ENCODE assay signal across 25 cellular contexts in genomic region chr13:75643182-75643581, GRCh38. TPM values are rescaled to one million over a fixed set of nuclear protein-coding genes. Genes with fewer than 3 reads are reported as not detected.
DNase-seq lines count a peak whose midpoint lies in the region; ATAC-seq and TF ChIP-seq lines count a peak whose summit lies in the region.
"Had no signal": no experiment of that assay in that cellular context is flagged by ENCODE, and none has a peak within 500 bp of the region (broad histone marks: within the 10 kb centered on the region; RNA-seq: fewer than 3 reads in every experiment).

No MANE protein-coding gene starts in this region.

- intact Hi-C loops in left lung (cut with DNase I), result no loop called here

- peaks cover 42% of the 10 kb centered on the region for H3F3A ChIP-seq in GM23248 (ENCODE audit: insufficient read depth)
- H3F3A ChIP-seq in SU-DHL-6 (ENCODE audit: insufficient read depth), result peaks cover 32% of the 10 kb centered on the region
- H3F3A ChIP-seq in smooth muscle cell (ENCODE audit: low read depth), result no peaks in the 10 kb centered on the region

- H3K4me2 ChIP-seq in GM23248 (ENCODE audit: unreplicated experiment) (peak overlapping the region; percentile 17), SU-DHL-6 (ENCODE audit: low read depth, low read length, poor library complexity, severe bottlenecking) (no peak overlapping the region), smooth muscle cell (no peak overlapping the region)
- H3K4me2 ChIP-seq: BLaER1, PC-9 had no signal

- TF ChIP-seq CTCF in SU-DHL-6 (IDR thresholded peaks at IDR 0.05; ENCODE audit: insufficient read depth, low read length, poor library complexity, severe bottlenecking) (no peak), left lung (IDR thresholded peaks at IDR 0.05) (no peak), smooth muscle cell (IDR thresholded peaks at IDR 0.05; ENCODE audit: borderline replicate concordance, insufficient read depth, poor library complexity, severe bottlenecking) (no peak)

- H3K79me2 ChIP-seq in GM23248 (ENCODE audit: insufficient read depth) (peaks cover 100% of the 10 kb centered on the region), SU-DHL-6 (ENCODE audit: insufficient read depth, low read length) (peaks cover 98% of the 10 kb centered on the region), smooth muscle cell (ENCODE audit: low read depth) (peaks cover 100% of the 10 kb centered on the region)

- peaks cover 45% of the 10 kb centered on the region for H3K4me1 ChIP-seq in GM23248 (ENCODE audit: insufficient read depth)
- H3K4me1 ChIP-seq in left lung, result no peaks in the 10 kb centered on the region
- peaks cover 3% of the 10 kb centered on the region for H3K4me1 ChIP-seq in smooth muscle cell (ENCODE audit: low read depth)
- H3K4me1 ChIP-seq in effector memory CD4-positive, alpha-beta T cell (ENCODE audit: control insufficient read depth, insufficient read depth, low read length, poor library complexity, severe bottlenecking), result no peaks in the 10 kb centered on the region
- H3K4me1 ChIP-seq: BLaER1 had no signal

- H3K9me2 ChIP-seq in GM23248 (ENCODE audit: insufficient read depth) (no peaks in the 10 kb centered on the region), SU-DHL-6 (replicated peaks; ENCODE audit: insufficient read depth, low read length) (no peaks in the 10 kb centered on the region)

- H3K36me3 ChIP-seq in GM23248 (ENCODE audit: low read depth), result peaks cover 13% of the 10 kb centered on the region
- peaks cover 27% of the 10 kb centered on the region for H3K36me3 ChIP-seq in SU-DHL-6 (ENCODE audit: low read length)
- no peaks in the 10 kb centered on the region for H3K36me3 ChIP-seq in left lung
- peaks cover 9% of the 10 kb centered on the region for H3K36me3 ChIP-seq in smooth muscle cell (ENCODE audit: low read depth)
- no peaks in the 10 kb centered on the region for H3K36me3 ChIP-seq in effector memory CD4-positive, alpha-beta T cell (ENCODE audit: control insufficient read depth, insufficient read depth, low read length)
- H3K36me3 ChIP-seq: BLaER1 had no signal

- H3K9me3 ChIP-seq in GM23248 (ENCODE audit: low read depth) (no peaks in the 10 kb centered on the region), SU-DHL-6 (ENCODE audit: insufficient read depth, low read length) (no peaks in the 10 kb centered on the region), left lung (no peaks in the 10 kb centered on the region), smooth muscle cell (replicated peaks; ENCODE audit: low read depth) (no peaks in the 10 kb centered on the region)
- H3K9me3 ChIP-seq in effector memory CD4-positive, alpha-beta T cell (ENCODE audit: control insufficient read depth, low read length), result no peaks in the 10 kb centered on the region
- H3K9me3 ChIP-seq: BLaER1, SJSA1 had no signal

- 84 to 94% methylated on average over 1 of the region's 1 CpG for WGBS in GM23248 (ENCODE audit: low coverage in 1 of 2, low lambda C conversion rate in 2 of 2, missing lambda C conversion rate in 2 of 2), 2 experiments
- WGBS in smooth muscle cell (ENCODE audit: low lambda C conversion rate), result 67% methylated on average over 1 of the region's 1 CpG

- H3K9ac ChIP-seq in GM23248, result no peak overlapping the region
- no peak overlapping the region for H3K9ac ChIP-seq in SU-DHL-6 (ENCODE audit: low read length)
- H3K9ac ChIP-seq in smooth muscle cell (ENCODE audit: low read depth), result no peak overlapping the region
- H3K9ac ChIP-seq: BLaER1 had no signal

- ATAC-seq in left lung (peak; percentile 44), GM21528 (IDR thresholded peaks at IDR 0.05; ENCODE audit: low FRiP score, unreplicated experiment) (no peak)
- ATAC-seq: Right ventricle myocardium inferior had no signal

- DNase-seq in GM23248 (no peak), left lung (no peak), smooth muscle cell (lab: John Stamatoyannopoulos, UW; ENCODE audit: unreplicated experiment) (no peak), NCI-H2196 (lab: John Stamatoyannopoulos, UW; ENCODE audit: unreplicated experiment) (no peak), Ammon's horn (ENCODE audit: low spot score) (no peak)
- DNase-seq in effector memory CD4-positive, alpha-beta T cell, result no peak
- DNase-seq: 8988T; ACHN; CD4-positive, CD25-positive, alpha-beta regulatory T cell; DMS153; DND-41; H7; KG1; MM.1S; NCI-H1417; NCI-H1694; NCI-H2029 treated with DMSO at 0.1 percent for 48 hours; NCI-H2227 treated with DMSO at 0.1 percent for 48 hours; NCI-H526 treated with DMSO at 0.1 percent for 48 hours; PC-9 had no signal

- H3K27me3 ChIP-seq in GM23248 (replicated peaks; ENCODE audit: insufficient read depth) (no peaks in the 10 kb centered on the region), SU-DHL-6 (ENCODE audit: low read length) (no peaks in the 10 kb centered on the region), left lung (peaks cover 0 to 4% of the 10 kb centered on the region in 2 donors), smooth muscle cell (ENCODE audit: low read depth) (no peaks in the 10 kb centered on the region)
- no peaks in the 10 kb centered on the region for H3K27me3 ChIP-seq in effector memory CD4-positive, alpha-beta T cell (replicated peaks; ENCODE audit: control insufficient read depth, insufficient read depth, low read length, poor library complexity, severe bottlenecking)
- H3K27me3 ChIP-seq: SJSA1 had no signal

- H2AFZ ChIP-seq in GM23248 (no peak overlapping the region), SU-DHL-6 (ENCODE audit: low read depth, low read length, severe bottlenecking) (no peak overlapping the region), smooth muscle cell (ENCODE audit: low read depth) (no peak overlapping the region)
- H2AFZ ChIP-seq: PC-9 had no signal

- in situ Hi-C loops in GM23248 (cut with MboI), result no loop called here

- no peak overlapping the region for H3K27ac ChIP-seq in GM23248
- peak overlapping the region; percentile 37; the same call in 1 of the 2 replicates for H3K27ac ChIP-seq in SU-DHL-6 (ENCODE audit: low read depth, low read length)
- H3K27ac ChIP-seq in left lung, result no peak overlapping the region
- peak overlapping the region; percentile 3 for H3K27ac ChIP-seq in smooth muscle cell (ENCODE audit: low read depth)
- H3K27ac ChIP-seq in effector memory CD4-positive, alpha-beta T cell (ENCODE audit: insufficient read depth, low read length, poor library complexity, severe bottlenecking), result no peak overlapping the region
- H3K27ac ChIP-seq: BLaER1, PC-9, SJSA1 had no signal

- peaks cover 22% of the 10 kb centered on the region for H4K20me1 ChIP-seq in GM23248 (ENCODE audit: insufficient read depth)
- peaks cover 14% of the 10 kb centered on the region; the same call in 1 of the 2 replicates for H4K20me1 ChIP-seq in SU-DHL-6 (ENCODE audit: low read depth, low read length)
- peaks cover 100% of the 10 kb centered on the region for H4K20me1 ChIP-seq in smooth muscle cell (ENCODE audit: low read depth)

- H3K4me3 ChIP-seq in GM23248 (no peak overlapping the region), SU-DHL-6 (ENCODE audit: insufficient read depth, low read length, poor library complexity, severe bottlenecking) (no peak overlapping the region), left lung (no peak overlapping the region), smooth muscle cell (no peak overlapping the region)
- H3K4me3 ChIP-seq in effector memory CD4-positive, alpha-beta T cell (ENCODE audit: insufficient read depth, low read depth, low read length, poor library complexity, severe bottlenecking), result no peak overlapping the region
- H3K4me3 ChIP-seq: BLaER1, PC-9, SJSA1 had no signal

RNA-seq across cellular contexts. Expression of gene LMO7, which starts 7.1 kb away (rescaled TPM):
- total RNA-seq in GM23248 (2014; rRNA removed; shearing (Covaris generic)), result 269 and 318 TPM in 2 replicates
- polyA plus RNA-seq in GM23248 (2016; fragmentation: Nextera tagmentation; extraction: Ambion mirVana) (276 and 288 TPM in 2 replicates), smooth muscle cell (152 and 157 TPM in 2 replicates)
- total RNA-seq in left lung (100 to 1,000 TPM; 360 to 669 TPM), smooth muscle cell (213 and 253 TPM in 2 replicates)

Comparison
In these comparisons a context has a peak if more than half of its experiments do, and no peak if none do; other contexts are left out.
1. H3K27ac ChIP-seq: peak in SU-DHL-6 (single experiment) and smooth muscle cell (single experiment); none in GM23248 (single experiment), left lung (0 of 2) and effector memory CD4-positive, alpha-beta T cell (single experiment).